ENCODE assay signal across 17 cellular contexts in genomic region chr2:191538334-191538910, GRCh38.
"Had no signal": no experiment of that assay in that cellular context is flagged by ENCODE, and none has a peak within 500 bp of the region (broad histone marks: within the 10 kb centered on the region; RNA-seq: fewer than 3 reads in every experiment).

No MANE protein-coding gene starts in this region.

- DNase-seq: activated B cell treated with CpG ODN at 0.5 μM for 24 hours; activated naive CD8-positive, alpha-beta T cell treated with anti-CD3 and anti-CD28 coated beads for 36 hours; activated T-cell treated with anti-CD3 and anti-CD28 coated beads for 4 hours; central memory CD4-positive, alpha-beta T cell; foreskin melanocyte; immature natural killer cell; kidney glomerular epithelial cell; sigmoid colon; spleen; stimulated activated CD4-positive, alpha-beta T cell treated with anti-CD3 and anti-CD28 coated beads, Interleukin-4, amount 100 ng/mL, for 4 hours; upper lobe of right lung had no signal

- H3K27ac Mint-ChIP-seq: activated B cell treated with CpG ODN at 0.5 μM for 24 hours; activated CD4-positive, alpha-beta memory T cell treated with anti-CD3 and anti-CD28 coated beads for 36 hours; activated naive CD8-positive, alpha-beta T cell treated with anti-CD3 and anti-CD28 coated beads for 36 hours; immature natural killer cell; naive thymus-derived CD4-positive, alpha-beta T cell; stimulated activated memory B cell treated with anti-CD40 and anti-IgM and Interleukin-4, amounts not matched to agents 10 μg/mL and 1 μg/mL and 100 μg/mL, for 72 hours; T-cell had no signal

- H3K27ac ChIP-seq: body of pancreas, sigmoid colon, spleen, thoracic aorta, upper lobe of right lung had no signal

- H3K4me1 ChIP-seq: body of pancreas, sigmoid colon, upper lobe of right lung had no signal

- H3K4me3 ChIP-seq: body of pancreas, sigmoid colon, spleen, thoracic aorta, upper lobe of right lung had no signal

- H3K27me3 ChIP-seq: body of pancreas, sigmoid colon, spleen, upper lobe of right lung had no signal

- H3K27me3 Mint-ChIP-seq: activated B cell treated with CpG ODN at 0.5 μM for 24 hours; activated CD4-positive, alpha-beta memory T cell treated with anti-CD3 and anti-CD28 coated beads for 36 hours; activated naive CD8-positive, alpha-beta T cell treated with anti-CD3 and anti-CD28 coated beads for 36 hours had no signal

- H3K9me3 Mint-ChIP-seq: activated B cell treated with CpG ODN at 0.5 μM for 24 hours; activated CD4-positive, alpha-beta memory T cell treated with anti-CD3 and anti-CD28 coated beads for 36 hours; activated naive CD8-positive, alpha-beta T cell treated with anti-CD3 and anti-CD28 coated beads for 36 hours; immature natural killer cell had no signal

- H3K36me3 ChIP-seq: sigmoid colon, spleen, thoracic aorta, upper lobe of right lung had no signal

- H3K36me3 Mint-ChIP-seq: activated CD4-positive, alpha-beta memory T cell treated with anti-CD3 and anti-CD28 coated beads for 36 hours; activated naive CD8-positive, alpha-beta T cell treated with anti-CD3 and anti-CD28 coated beads for 36 hours; immature natural killer cell; stimulated activated memory B cell treated with anti-CD40 and anti-IgM and Interleukin-4, amounts not matched to agents 10 μg/mL and 1 μg/mL and 100 μg/mL, for 72 hours; T-cell had no signal

- H3K4me1 Mint-ChIP-seq: activated B cell treated with CpG ODN at 0.5 μM for 24 hours; activated naive CD8-positive, alpha-beta T cell treated with anti-CD3 and anti-CD28 coated beads for 36 hours; immature natural killer cell; stimulated activated memory B cell treated with anti-CD40 and anti-IgM and Interleukin-4, amounts not matched to agents 10 μg/mL and 1 μg/mL and 100 μg/mL, for 72 hours had no signal

- H3K4me3 Mint-ChIP-seq: activated B cell treated with CpG ODN at 0.5 μM for 24 hours; activated CD4-positive, alpha-beta memory T cell treated with anti-CD3 and anti-CD28 coated beads for 36 hours; activated naive CD8-positive, alpha-beta T cell treated with anti-CD3 and anti-CD28 coated beads for 36 hours; immature natural killer cell; naive thymus-derived CD4-positive, alpha-beta T cell; stimulated activated memory B cell treated with anti-CD40 and anti-IgM and Interleukin-4, amounts not matched to agents 10 μg/mL and 1 μg/mL and 100 μg/mL, for 72 hours; T-cell had no signal

- ATAC-seq: body of pancreas; naive thymus-derived CD4-positive, alpha-beta T cell; stimulated activated memory B cell treated with anti-CD40 and anti-IgM and Interleukin-4, amounts not matched to agents 10 μg/mL and 1 μg/mL and 100 μg/mL, for 72 hours; T-cell; upper lobe of right lung had no signal
